23 cellular contexts compared by ENCODE assay signal in genomic region chr21:34220556-34221195, GRCh38.
"Had no signal": no experiment of that assay in that cellular context is flagged by ENCODE, and none has a peak within 500 bp of the region (broad histone marks: within the 10 kb centered on the region; RNA-seq: fewer than 3 reads in every experiment).

No MANE protein-coding gene starts in this region.

- H3K9me3 Mint-ChIP-seq: natural killer cell; stimulated activated naive CD8-positive, alpha-beta T cell treated with anti-CD3 and anti-CD28 coated beads, Interleukin-15, Interleukin-2, amounts not matched to agents 100 ng/mL and 50 ng/mL, for 24 hours had no signal

- H3K27me3 Mint-ChIP-seq: dendritic cell treated with granulocyte-macrophage colony-stimulating factor and Interleukin-4, amounts not matched to agents 40 ng/mL and 50 ng/mL, for 4 days had no signal

- H3K9me3 ChIP-seq: esophagus squamous epithelium, lower lobe of right lung, ovary, psoas muscle, spleen, testis, tibial nerve, upper lobe of right lung, uterus had no signal

- H3K4me3 Mint-ChIP-seq: dendritic cell treated with granulocyte-macrophage colony-stimulating factor and Interleukin-4, amounts not matched to agents 40 ng/mL and 50 ng/mL, for 4 days; natural killer cell; stimulated activated memory B cell treated with anti-CD40 and anti-IgM and Interleukin-4, amounts not matched to agents 10 μg/mL and 1 μg/mL and 100 μg/mL, for 72 hours; stimulated activated naive CD8-positive, alpha-beta T cell treated with anti-CD3 and anti-CD28 coated beads, Interleukin-15, Interleukin-2, amounts not matched to agents 100 ng/mL and 50 ng/mL, for 24 hours had no signal

- H3K4me1 ChIP-seq: esophagus squamous epithelium, lower lobe of right lung, spleen, testis, upper lobe of right lung, uterus had no signal

- H3K27me3 ChIP-seq: esophagus squamous epithelium, ovary, spleen, testis, tibial nerve, upper lobe of right lung, uterus had no signal

- H3K27ac Mint-ChIP-seq: dendritic cell treated with granulocyte-macrophage colony-stimulating factor and Interleukin-4, amounts not matched to agents 40 ng/mL and 50 ng/mL, for 4 days; natural killer cell; stimulated activated memory B cell treated with anti-CD40 and anti-IgM and Interleukin-4, amounts not matched to agents 10 μg/mL and 1 μg/mL and 100 μg/mL, for 72 hours; stimulated activated naive CD8-positive, alpha-beta T cell treated with anti-CD3 and anti-CD28 coated beads, Interleukin-15, Interleukin-2, amounts not matched to agents 100 ng/mL and 50 ng/mL, for 24 hours had no signal

- DNase-seq: cerebellar nuclear complex; effector memory CD4-positive, alpha-beta T cell; esophagus squamous epithelium; foreskin melanocyte; left ventricle myocardium superior; lower lobe of right lung; natural killer cell; occipital lobe; ovary; posterior cingulate gyrus; psoas muscle; right cardiac atrium; spleen; stimulated activated CD4-positive, alpha-beta T cell treated with anti-CD3 and anti-CD28 coated beads, Interleukin-4, amount 100 ng/mL, for 4 hours; substantia nigra; testis; upper lobe of right lung; uterus had no signal

- H3K36me3 ChIP-seq: esophagus squamous epithelium, lower lobe of right lung, ovary, spleen, tibial nerve, upper lobe of right lung, uterus had no signal

- H3K4me1 Mint-ChIP-seq: natural killer cell had no signal

- H3K27ac ChIP-seq: esophagus squamous epithelium, lower lobe of right lung, ovary, psoas muscle, spleen, tibial nerve, upper lobe of right lung, uterus had no signal

- ATAC-seq: left ventricle myocardium superior; lower lobe of right lung; natural killer cell; right cardiac atrium; stimulated activated memory B cell treated with anti-CD40 and anti-IgM and Interleukin-4, amounts not matched to agents 10 μg/mL and 1 μg/mL and 100 μg/mL, for 72 hours; upper lobe of right lung had no signal

- H3K36me3 Mint-ChIP-seq: natural killer cell; stimulated activated memory B cell treated with anti-CD40 and anti-IgM and Interleukin-4, amounts not matched to agents 10 μg/mL and 1 μg/mL and 100 μg/mL, for 72 hours had no signal

- H3K4me3 ChIP-seq: esophagus squamous epithelium, lower lobe of right lung, ovary, psoas muscle, skin epidermis, spleen, testis, tibial nerve, upper lobe of right lung, uterus had no signal
